ENCODE assay signal across 8 cellular contexts in genomic region chr12:56193025-56193578, GRCh38. TPM values are rescaled to one million over a fixed set of nuclear protein-coding genes. Genes with fewer than 3 reads are reported as not detected.
DNase-seq lines count a peak whose midpoint lies in the region; TF ChIP-seq lines count a peak whose summit lies in the region.

No MANE protein-coding gene starts in this region.

- peak; percentile 68 to 97 (median 84) for TF ChIP-seq CTCF in dorsolateral prefrontal cortex (IDR thresholded peaks at IDR 0.05 in 54 of 56, conservative IDR thresholded peaks at IDR 0.05 in 2 of 56; ENCODE audit: low read depth in 1 of 56, partially characterized antibody in 56 of 56)

- H3K4me3 ChIP-seq in dorsolateral prefrontal cortex: peak overlapping the region in 12 of 59 donors; percentile 1 to 36 (median 17)

- peak overlapping the region in 7 of 59 donors; percentile 8 to 49 (median 22) for H3K27ac ChIP-seq in dorsolateral prefrontal cortex

- intact Hi-C loops in dorsolateral prefrontal cortex (cut with DNase I): loop anchor here (2.0 to 5.0 kb wide), 5 partner anchors 32 to 279 kb away; partner anchors contain the start of genes ANKRD52 (in 1 of the 2), MYL6 (in 1 of the 2), NABP2 (in 1 of the 2) and SPRYD4 (in 1 of the 2)

- DNase-seq in COLO668 (lab: John Stamatoyannopoulos, UW; ENCODE audit: unreplicated experiment) (peak; percentile 75), HPDE6-E6E7 (ENCODE audit: extremely low spot score) (peak; percentile 54), NCI-H82 (lab: John Stamatoyannopoulos, UW) (peak; percentile 95), dorsolateral prefrontal cortex (peak in 7 of 10 donors; percentile 44 to 81 (median 55)), midbrain (lab: John Stamatoyannopoulos, UW) (peak; percentile 82), GOT3 (lab: John Stamatoyannopoulos, UW) (no peak)
- DNase-seq in activated CD4-positive, alpha-beta T cell treated with anti-CD3 and anti-CD28 coated beads, Interleukin-2, amount 50 U/mL, for 48 hours: peak; percentile 73 to 83
- peak; percentile 83 for DNase-seq in stimulated activated CD8-positive, alpha-beta memory T cell treated with anti-CD3 and anti-CD28 coated beads, Interleukin-4, amount 100 ng/mL, for 48 hours

- no peaks in the 10 kb centered on the region for H3K27me3 ChIP-seq in dorsolateral prefrontal cortex

RNA-seq across cellular contexts. Expression of gene SMARCC2, which starts 3.8 kb away (rescaled TPM):
- total RNA-seq in dorsolateral prefrontal cortex: 100 to 1,000 TPM; 144 to 252 (median 196) TPM

RNA-seq across cellular contexts. Expression of gene RNF41, which starts 28.6 kb away (rescaled TPM):
- total RNA-seq in dorsolateral prefrontal cortex: 100 to 1,000 TPM in 18 of 120 experiments, 10 to 100 TPM in 102; 40.1 to 117 (median 86.4) TPM

RNA-seq across cellular contexts. Expression of gene NABP2, which starts 31.0 kb away (rescaled TPM):
- 10 to 100 TPM; 32.1 to 66.4 (median 49.1) TPM for total RNA-seq in dorsolateral prefrontal cortex

RNA-seq across cellular contexts. Expression of gene MYL6, which starts 34.9 kb away (rescaled TPM):
- total RNA-seq in dorsolateral prefrontal cortex: 100 to 1,000 TPM; 295 to 716 (median 377) TPM

RNA-seq across cellular contexts. Expression of gene SLC39A5, which starts 36.7 kb away (rescaled TPM):
- total RNA-seq in dorsolateral prefrontal cortex: 1 to 10 TPM in 18 of 120 experiments, under 1 TPM in 22, not detected in 80; 0.20 to 2.8 (median 0.97) TPM
